8 cellular contexts compared by ENCODE assay signal in the genomic region with DNA sequence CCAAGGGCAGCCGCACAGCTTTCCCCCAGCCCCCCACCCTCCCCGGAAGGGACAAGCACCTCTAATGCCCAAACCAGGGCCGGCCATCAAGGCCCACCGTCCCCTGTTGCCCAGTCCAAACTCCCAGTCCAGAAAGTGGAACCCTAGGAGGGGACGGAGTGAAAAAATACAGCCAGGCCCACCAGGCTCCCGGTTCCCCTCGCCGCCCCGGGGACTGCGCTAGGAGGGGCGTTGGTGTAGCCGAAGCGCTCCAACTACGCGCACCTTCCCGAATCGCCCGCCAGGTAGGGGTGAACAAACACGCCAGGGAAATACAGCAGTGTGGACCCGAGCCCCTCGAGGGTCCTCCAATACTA. TPM values are rescaled to one million over a fixed set of nuclear protein-coding genes. Genes with fewer than 3 reads are reported as not detected.
DNase-seq lines count a peak whose midpoint lies in the region; ATAC-seq and TF ChIP-seq lines count a peak whose summit lies in the region.

No MANE protein-coding gene starts in this region.

- no peaks in the 10 kb centered on the region for H3K9me3 Mint-ChIP-seq in activated T-cell treated with anti-CD3 and anti-CD28 coated beads, Interleukin-2, amount 50 U/mL, for 24 hours
- no peaks in the 10 kb centered on the region for H3K9me3 Mint-ChIP-seq in activated naive CD8-positive, alpha-beta T cell treated with anti-CD3 and anti-CD28 coated beads, Interleukin-2, amount 10 ng/mL, durations not matched to agents 7 days and 5 days

- peak overlapping the region; percentile 96 for H3K27ac Mint-ChIP-seq in activated T-cell treated with anti-CD3 and anti-CD28 coated beads, Interleukin-2, amount 50 U/mL, for 24 hours
- H3K27ac Mint-ChIP-seq in activated naive CD8-positive, alpha-beta T cell treated with anti-CD3 and anti-CD28 coated beads, Interleukin-2, amount 10 ng/mL, durations not matched to agents 7 days and 5 days: peak overlapping the region; percentile 93

- no peak for ATAC-seq in activated naive CD8-positive, alpha-beta T cell treated with anti-CD3 and anti-CD28 coated beads, Interleukin-2, amount 10 ng/mL, durations not matched to agents 7 days and 5 days (ENCODE audit: low read depth)
- ATAC-seq in right lobe of liver (no peak), HG03565 (IDR thresholded peaks at IDR 0.05; ENCODE audit: unreplicated experiment) (no peak)

- peak overlapping the region; percentile 95 for H3K4me3 Mint-ChIP-seq in activated T-cell treated with anti-CD3 and anti-CD28 coated beads, Interleukin-2, amount 50 U/mL, for 24 hours
- peak overlapping the region; percentile 96 for H3K4me3 Mint-ChIP-seq in activated naive CD8-positive, alpha-beta T cell treated with anti-CD3 and anti-CD28 coated beads, Interleukin-2, amount 10 ng/mL, durations not matched to agents 7 days and 5 days

- H3K4me3 ChIP-seq in right lobe of liver: peak overlapping the region; percentile 70 to 88 (median 74)
- peak overlapping the region; percentile 63 to 71 for H3K4me3 ChIP-seq in tibial artery

- WGBS in right lobe of liver (ENCODE audit: insufficient coverage, low coverage, low lambda C conversion rate, missing lambda C conversion rate): 0% methylated on average over 2 of the region's 21 CpGs

- intact Hi-C loops in right lobe of liver (cut with DNase I): no loop called here
- intact Hi-C loops in tibial artery (cut with DNase I; ENCODE audit: low total_unique reads): no loop called here

- POLR2A ChIA-PET in activated naive CD8-positive, alpha-beta T cell treated with anti-CD3 and anti-CD28 coated beads, Interleukin-2, amount 10 ng/mL, durations not matched to agents 7 days and 5 days (lab: Charles Lee): no interaction called here

- H3K27me3 Mint-ChIP-seq in activated T-cell treated with anti-CD3 and anti-CD28 coated beads, Interleukin-2, amount 50 U/mL, for 24 hours: no peaks in the 10 kb centered on the region
- H3K27me3 Mint-ChIP-seq in activated naive CD8-positive, alpha-beta T cell treated with anti-CD3 and anti-CD28 coated beads, Interleukin-2, amount 10 ng/mL, durations not matched to agents 7 days and 5 days: no peaks in the 10 kb centered on the region

- H3K27ac ChIP-seq in right lobe of liver (peak overlapping the region in 1 of 3 donors; percentile 29), tibial artery (peak overlapping the region in 1 of 2 donors; percentile 10)

- peaks cover 20% of the 10 kb centered on the region for H3K36me3 Mint-ChIP-seq in activated T-cell treated with anti-CD3 and anti-CD28 coated beads, Interleukin-2, amount 50 U/mL, for 24 hours (ENCODE audit: low read depth)
- no peaks in the 10 kb centered on the region for H3K36me3 Mint-ChIP-seq in activated naive CD8-positive, alpha-beta T cell treated with anti-CD3 and anti-CD28 coated beads, Interleukin-2, amount 10 ng/mL, durations not matched to agents 7 days and 5 days

- H3K36me3 ChIP-seq in right lobe of liver: no peaks in the 10 kb centered on the region
- no peaks in the 10 kb centered on the region for H3K36me3 ChIP-seq in tibial artery

- DNase-seq in activated T-cell treated with anti-CD3 and anti-CD28 coated beads, Interleukin-2, amount 50 U/mL, for 24 hours: no peak
- no peak for DNase-seq in activated T-cell treated with anti-CD3 and anti-CD28 coated beads, Interleukin-2, amount 50 U/mL, for 1 hour
- no peak for DNase-seq in activated naive CD8-positive, alpha-beta T cell treated with anti-CD3 and anti-CD28 coated beads, Interleukin-2, amount 10 ng/mL, durations not matched to agents 7 days and 5 days
- DNase-seq in right lobe of liver: no peak
- no peak for DNase-seq in tibial artery
- DNase-seq in NCI-H524 (lab: John Stamatoyannopoulos, UW): no peak
- no peak for DNase-seq in activated CD8-positive, alpha-beta memory T cell treated with anti-CD3 and anti-CD28 coated beads for 24 hours

- H3K4me1 Mint-ChIP-seq in activated T-cell treated with anti-CD3 and anti-CD28 coated beads, Interleukin-2, amount 50 U/mL, for 24 hours (ENCODE audit: low read depth): peaks cover 51% of the 10 kb centered on the region
- H3K4me1 Mint-ChIP-seq in activated naive CD8-positive, alpha-beta T cell treated with anti-CD3 and anti-CD28 coated beads, Interleukin-2, amount 10 ng/mL, durations not matched to agents 7 days and 5 days: peaks cover 14% of the 10 kb centered on the region

- no peak for TF ChIP-seq POLR2A in right lobe of liver (IDR thresholded peaks at IDR 0.05)

- H3K27me3 ChIP-seq in right lobe of liver (no peaks in the 10 kb centered on the region), tibial artery (no peaks in the 10 kb centered on the region)

- H3K4me1 ChIP-seq in right lobe of liver (peaks cover 0 to 48% (median 22%) of the 10 kb centered on the region in 4 donors), tibial artery (peaks cover 0 to 59% (median 47%) of the 10 kb centered on the region in 4 donors)

- H3K9me3 ChIP-seq in right lobe of liver (no peaks in the 10 kb centered on the region), tibial artery (no peaks in the 10 kb centered on the region)

- no peak for TF ChIP-seq CTCF in right lobe of liver (IDR thresholded peaks at IDR 0.05)
- TF ChIP-seq CTCF in tibial artery (IDR thresholded peaks at IDR 0.05): no peak

RNA-seq across cellular contexts. Expression of a gene that starts 1.3 kb away (rescaled TPM):
- total RNA-seq in activated naive CD8-positive, alpha-beta T cell treated with anti-CD3 and anti-CD28 coated beads, Interleukin-2, amount 10 ng/mL, durations not matched to agents 7 days and 5 days: 10 to 100 TPM; 21.5 to 21.8 TPM
- 10 to 100 TPM in 5 of 6 experiments, 1 to 10 TPM in 1; 9.9 to 23.6 (median 10.8) TPM for total RNA-seq in right lobe of liver

RNA-seq across cellular contexts. Expression of a gene that starts 13.8 kb away (rescaled TPM):
- total RNA-seq in activated naive CD8-positive, alpha-beta T cell treated with anti-CD3 and anti-CD28 coated beads, Interleukin-2, amount 10 ng/mL, durations not matched to agents 7 days and 5 days: 10 to 100 TPM; 57.9 to 60.4 TPM
- total RNA-seq in right lobe of liver: 10 to 100 TPM in 4 of 6 experiments, 1 to 10 TPM in 2; 8.0 to 17.7 (median 12.6) TPM

RNA-seq across cellular contexts. Expression of a gene that starts 23.2 kb away (rescaled TPM):
- 100 to 1,000 TPM; 185 to 194 TPM for total RNA-seq in activated naive CD8-positive, alpha-beta T cell treated with anti-CD3 and anti-CD28 coated beads, Interleukin-2, amount 10 ng/mL, durations not matched to agents 7 days and 5 days
- total RNA-seq in right lobe of liver: 10 to 100 TPM; 20.4 to 49.5 (median 23.5) TPM

RNA-seq across cellular contexts. Expression of a gene that starts 43.2 kb away (rescaled TPM):
- 1 to 10 TPM; 7.6 to 9.3 TPM for total RNA-seq in activated naive CD8-positive, alpha-beta T cell treated with anti-CD3 and anti-CD28 coated beads, Interleukin-2, amount 10 ng/mL, durations not matched to agents 7 days and 5 days
- total RNA-seq in right lobe of liver: 1 to 10 TPM; 1.8 to 5.3 (median 2.7) TPM

RNA-seq across cellular contexts. Expression of a gene that starts 43.2 kb away (rescaled TPM):
- total RNA-seq in activated naive CD8-positive, alpha-beta T cell treated with anti-CD3 and anti-CD28 coated beads, Interleukin-2, amount 10 ng/mL, durations not matched to agents 7 days and 5 days: 10 to 100 TPM; 35.1 to 35.2 TPM
- total RNA-seq in right lobe of liver: 10 to 100 TPM; 22.1 to 60.6 (median 24.4) TPM
